ENCODE assay signal across 21 cellular contexts in the genomic region with DNA sequence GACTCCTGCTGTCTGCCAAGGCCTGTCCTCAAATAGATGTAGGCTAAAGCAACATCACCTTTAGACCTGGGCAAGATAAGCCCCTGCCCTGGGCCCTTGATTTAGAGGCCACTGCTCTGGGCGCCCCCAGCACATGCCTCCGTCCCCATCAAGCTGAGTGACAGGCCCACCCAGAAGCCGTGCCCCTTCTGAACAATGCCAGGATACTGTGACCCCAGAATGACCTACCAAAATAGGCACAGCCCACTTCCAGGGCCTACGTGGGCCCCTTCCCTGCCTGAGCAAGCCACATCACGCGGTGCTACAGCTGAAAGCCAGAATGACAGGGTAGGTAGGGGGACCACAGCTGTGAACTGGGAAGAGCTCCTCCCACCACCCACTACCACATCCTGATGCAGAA. TPM values are rescaled to one million over a fixed set of nuclear protein-coding genes. Genes with fewer than 3 reads are reported as not detected.
DNase-seq lines count a peak whose midpoint lies in the region; ATAC-seq, FAIRE-seq and TF ChIP-seq lines count a peak whose summit lies in the region.
"Had no signal": no experiment of that assay in that cellular context is flagged by ENCODE, and none has a peak within 500 bp of the region (broad histone marks: within the 10 kb centered on the region; RNA-seq: fewer than 3 reads in every experiment).

No MANE protein-coding gene starts in this region.

- H3K9me3 ChIP-seq in DND-41 (ENCODE audit: insufficient read depth, low read length, severe bottlenecking) (no peaks in the 10 kb centered on the region), H1 (ENCODE audit: insufficient read depth in 2 of 2, low read depth in 1 of 2, low read length in 1 of 2) (no peaks in the 10 kb centered on the region), osteoblast (ENCODE audit: low read depth, low read length) (no peaks in the 10 kb centered on the region), small intestine (ENCODE audit: control insufficient read depth, low read depth) (no peaks in the 10 kb centered on the region)

- H3K9ac ChIP-seq in DND-41 (ENCODE audit: low read depth, low read length) (no peak overlapping the region), H1 (replicated peaks in 1 of 4; ENCODE audit: extremely low read depth in 1 of 4, low read depth in 3 of 4, low read length in 3 of 4) (no peak overlapping the region)
- H3K9ac ChIP-seq: GM23248 had no signal

- no peaks in the 10 kb centered on the region for H3K23me2 ChIP-seq in H1 (ENCODE audit: low read depth, low read length)

- no peaks in the 10 kb centered on the region for H3K9me3 Mint-ChIP-seq in stimulated activated effector memory CD8-positive, alpha-beta T cell treated with anti-CD3 and anti-CD28 coated beads, Interleukin-12 subunit alpha, Interleukin-12 subunit beta, amount 100 ng/mL, for 72 hours
- H3K9me3 Mint-ChIP-seq: CD8-positive, alpha-beta T cell had no signal

- DNase-seq in DND-41, result no peak
- DNase-seq in H1 (ENCODE audit: low read depth in 1 of 2, low spot score in 2 of 2), result no peak
- DNase-seq in osteoblast (ENCODE audit: insufficient read length, low spot score, missing footprints), result peak; percentile 38
- DNase-seq in stimulated activated effector memory CD8-positive, alpha-beta T cell treated with anti-CD3 and anti-CD28 coated beads, Interleukin-12 subunit alpha, Interleukin-12 subunit beta, amount 100 ng/mL, for 72 hours (ENCODE audit: low spot score in 2 of 2), result no peak
- no peak for DNase-seq in small intestine
- no peak for DNase-seq in NCI-H2196 treated with DMSO at 0.1 percent for 48 hours (lab: John Stamatoyannopoulos, UW; ENCODE audit: unreplicated experiment)
- DNase-seq in activated CD4-positive, alpha-beta T cell treated with anti-CD3 and anti-CD28 coated beads, Interleukin-2, amount 50 U/mL, for 48 hours, result no peak
- DNase-seq: CD8-positive, alpha-beta T cell; COR-L47; DMS153; DMS79 treated with DMSO at 0.1 percent for 48 hours; GDM1; GM23248; H7 had no signal

- no peak for TF ChIP-seq RAD21 in H1 (IDR thresholded peaks at IDR 0.05 in 1 of 2, conservative IDR thresholded peaks at IDR 0.05 in 1 of 2; ENCODE audit: low read depth in 2 of 2, low read length in 2 of 2)

- H3K4me3 Mint-ChIP-seq in stimulated activated effector memory CD8-positive, alpha-beta T cell treated with anti-CD3 and anti-CD28 coated beads, Interleukin-12 subunit alpha, Interleukin-12 subunit beta, amount 100 ng/mL, for 72 hours, result no peak overlapping the region
- H3K4me3 Mint-ChIP-seq: CD14-positive monocyte; CD8-positive, alpha-beta T cell had no signal

- no peak overlapping the region for H3K27ac Mint-ChIP-seq in stimulated activated effector memory CD8-positive, alpha-beta T cell treated with anti-CD3 and anti-CD28 coated beads, Interleukin-12 subunit alpha, Interleukin-12 subunit beta, amount 100 ng/mL, for 72 hours
- H3K27ac Mint-ChIP-seq: CD14-positive monocyte; CD8-positive, alpha-beta T cell had no signal

- no peak overlapping the region for H3K4ac ChIP-seq in H1 (replicated peaks; ENCODE audit: insufficient read length, low read depth, low read length)

- H3K4me3 ChIP-seq in DND-41 (ENCODE audit: low read depth in 1 of 2, low read length in 2 of 2) (no peak overlapping the region), H1 (ENCODE audit: extremely low read depth in 1 of 4, insufficient read depth in 2 of 4, low read depth in 3 of 4, low read length in 4 of 4) (no peak overlapping the region), osteoblast (ENCODE audit: insufficient read depth, low read length) (no peak overlapping the region), small intestine (ENCODE audit: low read depth in 1 of 2, low read length in 2 of 2) (no peak overlapping the region)
- H3K4me3 ChIP-seq: GM23248 had no signal

- H3K4me2 ChIP-seq in DND-41 (ENCODE audit: insufficient read depth, low read length), result no peak overlapping the region
- H3K4me2 ChIP-seq in H1 (ENCODE audit: insufficient read depth in 1 of 2, low read depth in 2 of 2, low read length in 2 of 2), result no peak overlapping the region
- H3K4me2 ChIP-seq in osteoblast (ENCODE audit: insufficient read depth, low read length), result no peak overlapping the region

- H2BK20ac ChIP-seq in H1 (ENCODE audit: low read length), result no peak overlapping the region

- no peaks in the 10 kb centered on the region for H3K4me1 Mint-ChIP-seq in stimulated activated effector memory CD8-positive, alpha-beta T cell treated with anti-CD3 and anti-CD28 coated beads, Interleukin-12 subunit alpha, Interleukin-12 subunit beta, amount 100 ng/mL, for 72 hours
- H3K4me1 Mint-ChIP-seq: CD14-positive monocyte had no signal

- H3K36me3 ChIP-seq in DND-41 (ENCODE audit: insufficient read depth, low read length) (no peaks in the 10 kb centered on the region), H1 (ENCODE audit: control insufficient read depth in 2 of 4, insufficient read depth in 4 of 4, low read length in 3 of 4) (no peaks in the 10 kb centered on the region), osteoblast (ENCODE audit: insufficient read depth, low read length) (no peaks in the 10 kb centered on the region), small intestine (ENCODE audit: control insufficient read depth in 2 of 2, insufficient read depth in 2 of 2, low read length in 2 of 2) (no peaks in the 10 kb centered on the region)

- H2BK15ac ChIP-seq in H1 (ENCODE audit: low read length), result no peak overlapping the region

- H3K36me3 Mint-ChIP-seq in stimulated activated effector memory CD8-positive, alpha-beta T cell treated with anti-CD3 and anti-CD28 coated beads, Interleukin-12 subunit alpha, Interleukin-12 subunit beta, amount 100 ng/mL, for 72 hours, result no peaks in the 10 kb centered on the region
- H3K36me3 Mint-ChIP-seq: CD14-positive monocyte; CD8-positive, alpha-beta T cell had no signal

- 85% methylated on average over 6 of the region's 6 CpGs; no CpG with 5 or more reads in 1 of the 2 experiments for WGBS in H1 (ENCODE audit: extremely low coverage in 1 of 2, insufficient coverage in 1 of 2, insufficient read length in 1 of 2, insufficient replicate concordance in 2 of 2, low coverage in 1 of 2, low lambda C conversion rate in 2 of 2, missing lambda C conversion rate in 1 of 2), 2 experiments
- 40 to 81% (median 68%) methylated on average over 6 of the region's 6 CpGs for WGBS in small intestine, 3 donors

- no peak overlapping the region for H4K5ac ChIP-seq in H1 (ENCODE audit: insufficient read length, low read depth, low read length)

- 0 out of 2 replicates have a peak overlapping the region, but pooled peaks have one; percentile 80 for H4K8ac ChIP-seq in H1 (ENCODE audit: extremely low read depth, insufficient read depth, low read length)

- H2BK12ac ChIP-seq in H1 (ENCODE audit: low read depth, low read length), result no peak overlapping the region

- FAIRE-seq in H1 (lab: Jason Lieb, UNC) (no peak), small intestine (lab: Jason Lieb, UNC) (no peak)
- FAIRE-seq: D721Med, GM12892 had no signal

- H2BK5ac ChIP-seq in H1 (ENCODE audit: low read depth, low read length), result no peak overlapping the region

- no peak for TF ChIP-seq POLR2A in H1 (IDR thresholded peaks at IDR 0.05; ENCODE audit: control extremely low read depth in 1 of 2, low read depth in 2 of 2, low read length in 2 of 2)

- H3K27ac ChIP-seq in DND-41 (ENCODE audit: low read length), result no peak overlapping the region
- H3K27ac ChIP-seq in H1 (ENCODE audit: low read depth, low read length), result no peak overlapping the region
- no peak overlapping the region for H3K27ac ChIP-seq in osteoblast (ENCODE audit: low read depth, low read length)
- H3K27ac ChIP-seq in small intestine (ENCODE audit: low read depth in 1 of 2, low read length in 1 of 2), result no peak overlapping the region
- H3K27ac ChIP-seq: 22Rv1, GM23248 had no signal

- H3K79me1 ChIP-seq in H1 (ENCODE audit: low read depth, low read length), result no peaks in the 10 kb centered on the region

- H3K18ac ChIP-seq in H1 (ENCODE audit: extremely low read depth, low read length), result no peak overlapping the region

- no peak overlapping the region for H3K56ac ChIP-seq in H1 (replicated peaks; ENCODE audit: insufficient read length, low read depth, low read length)

- H3K79me2 ChIP-seq in DND-41 (ENCODE audit: insufficient read depth, low read length) (no peaks in the 10 kb centered on the region), H1 (ENCODE audit: control insufficient read depth in 1 of 2, insufficient read depth in 2 of 2, low read length in 2 of 2) (no peaks in the 10 kb centered on the region), osteoblast (ENCODE audit: insufficient read depth, low read length) (no peaks in the 10 kb centered on the region)

- no peak overlapping the region for H2BK120ac ChIP-seq in H1 (replicated peaks; ENCODE audit: low read depth, low read length)

- no peaks in the 10 kb centered on the region for H3K4me1 ChIP-seq in DND-41 (ENCODE audit: insufficient read depth, low read length)
- H3K4me1 ChIP-seq in H1 (replicated peaks in 1 of 4; ENCODE audit: control insufficient read depth in 3 of 4, insufficient read depth in 4 of 4, low read length in 3 of 4), result peaks cover 0 to 4% (median under 1%) of the 10 kb centered on the region in 4 experiments; a peak in 2 of 7 replicates
- H3K4me1 ChIP-seq in osteoblast (ENCODE audit: insufficient read depth, low read length), result no peaks in the 10 kb centered on the region
- H3K4me1 ChIP-seq in small intestine (ENCODE audit: control insufficient read depth in 2 of 2, insufficient read depth in 1 of 2, low read depth in 1 of 2, low read length in 1 of 2), result no peaks in the 10 kb centered on the region

- no peak overlapping the region for H2AK5ac ChIP-seq in H1 (ENCODE audit: low read depth, low read length)

- H4K91ac ChIP-seq in H1 (replicated peaks; ENCODE audit: insufficient read length, low read length), result no peak overlapping the region

- TF ChIP-seq CTCF in DND-41 (IDR thresholded peaks at IDR 0.05; ENCODE audit: borderline replicate concordance, extremely low read depth, low read length, poor library complexity, severe bottlenecking), result no peak
- no peak for TF ChIP-seq CTCF in H1 (IDR thresholded peaks at IDR 0.05; ENCODE audit: control extremely low read depth in 1 of 3, insufficient read depth in 1 of 3, low read depth in 1 of 3, low read length in 3 of 3)
- no peak for TF ChIP-seq CTCF in osteoblast (IDR thresholded peaks at IDR 0.05; ENCODE audit: extremely low read depth, low read depth, low read length)

- H2AFZ ChIP-seq in DND-41 (ENCODE audit: low read depth, low read length) (no peak overlapping the region), H1 (ENCODE audit: low read length) (no peak overlapping the region), osteoblast (ENCODE audit: low read length) (no peak overlapping the region)

- no peak overlapping the region for H3K23ac ChIP-seq in H1 (ENCODE audit: insufficient read length)

- no peak for TF ChIP-seq EP300 in H1 (IDR thresholded peaks at IDR 0.05; ENCODE audit: borderline replicate concordance in 1 of 2, low read depth in 2 of 2, low read length in 2 of 2)

- POLR2A ChIA-PET in H1 (lab: Charles Lee; ENCODE audit: partially characterized antibody), result interaction anchor here (2.1 kb wide), 1 partner anchor 14 kb away, joined by 5 read pairs; no protein-coding TSS in a partner anchor

- CTCF ChIA-PET in H1 (lab: Charles Lee; ENCODE audit: partially characterized antibody), result interaction anchor here (3.2 kb wide), 1 partner anchor 65 kb away, joined by 13 read pairs; the partner anchor contains the start of gene MAP1LC3C

- H4K20me1 ChIP-seq in DND-41 (ENCODE audit: insufficient read depth, low read length) (no peaks in the 10 kb centered on the region), H1 (replicated peaks in 1 of 2; ENCODE audit: control insufficient read depth in 1 of 2, insufficient read depth in 2 of 2, low read length in 2 of 2) (no peaks in the 10 kb centered on the region), osteoblast (ENCODE audit: insufficient read depth, low read length) (no peaks in the 10 kb centered on the region)

- no peaks in the 10 kb centered on the region for H3K27me3 ChIP-seq in DND-41 (ENCODE audit: insufficient read depth, low read length, poor library complexity)
- H3K27me3 ChIP-seq in H1 (replicated peaks in 1 of 4; ENCODE audit: control insufficient read depth in 3 of 4, extremely low read depth in 1 of 4, insufficient read depth in 3 of 4, low read length in 3 of 4), result no peaks in the 10 kb centered on the region
- no peaks in the 10 kb centered on the region for H3K27me3 ChIP-seq in osteoblast (ENCODE audit: insufficient read depth, low read length)
- H3K27me3 ChIP-seq in small intestine (ENCODE audit: control insufficient read depth in 2 of 2, insufficient read depth in 2 of 2, low read length in 2 of 2), result no peaks in the 10 kb centered on the region

- no peak overlapping the region for H3K14ac ChIP-seq in H1 (ENCODE audit: insufficient read length)

- peak; percentile 58; the same call in 2 of the 3 replicates for ATAC-seq in DND-41 (ENCODE audit: insufficient read depth, low read depth)
- ATAC-seq in stimulated activated effector memory CD8-positive, alpha-beta T cell treated with anti-CD3 and anti-CD28 coated beads, Interleukin-12 subunit alpha, Interleukin-12 subunit beta, amount 100 ng/mL, for 72 hours, result peak; percentile 44
- ATAC-seq: CD8-positive, alpha-beta T cell had no signal

RNA-seq across cellular contexts. Expression of gene BECN2, which starts 24.7 kb away (rescaled TPM):
- total RNA-seq in H1 (2021; fragmentation: NEBNext Ultra II Directional; extraction: Animal tissue kit (Norgen Biotek cat#: 25700)), result not detected in 2 replicates
- polyA plus RNA-seq in H1 (2011; rRNA removed) (not detected in 2 replicates), small intestine (not detected)
- not detected for polyA plus RNA-seq in H1 (2011; cell fraction: cytosol; rRNA removed)
- not detected for polyA plus RNA-seq in H1 (2011; cell fraction: nucleus; rRNA removed)
- polyA plus RNA-seq in H1 (2012, experiment 1 of 2), result not detected in 4 replicates
- not detected for polyA plus RNA-seq in H1 (2012, experiment 2 of 2)
- polyA plus RNA-seq in H1 (2013, experiment 1 of 2), result not detected
- not detected for polyA plus RNA-seq in H1 (2013, experiment 2 of 2)
- not detected in 2 replicates for polyA minus RNA-seq in H1 (2011; rRNA and poly(A)+ RNA removed)
- polyA minus RNA-seq in H1 (2011; cell fraction: cytosol; rRNA and poly(A)+ RNA removed), result not detected
- polyA minus RNA-seq in H1 (2011; cell fraction: nucleus; rRNA and poly(A)+ RNA removed), result not detected
- total RNA-seq in osteoblast, result not detected in 2 replicates
- total RNA-seq: A673; CD8-positive, alpha-beta T cell; GM23248; H7; HT-29 had no signal
- polyA plus RNA-seq: BJ, CD14-positive monocyte, GM23248 had no signal
